12 cellular contexts compared by ENCODE assay signal in the genomic region with DNA sequence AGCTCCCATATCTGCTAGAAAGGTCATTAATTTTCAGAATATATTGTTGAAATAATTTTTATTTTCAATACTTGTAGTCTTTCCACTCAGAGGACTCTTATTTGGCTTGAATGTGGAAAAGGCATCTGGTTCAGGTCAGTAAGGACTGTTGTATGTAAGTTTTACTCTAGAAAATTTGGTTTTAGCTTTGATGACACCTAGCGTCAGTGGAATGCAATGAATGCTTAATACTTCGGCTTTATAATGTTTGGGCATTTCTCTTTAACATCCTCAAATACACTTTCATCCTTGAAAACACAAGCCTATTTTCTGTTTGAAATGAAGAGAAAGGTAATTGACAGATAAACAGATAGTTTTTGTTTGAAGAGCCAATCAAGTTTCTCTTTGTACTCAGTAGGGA.
DNase-seq lines count a peak whose midpoint lies in the region; ATAC-seq, FAIRE-seq and TF ChIP-seq lines count a peak whose summit lies in the region.
"Had no signal": no experiment of that assay in that cellular context is flagged by ENCODE, and none has a peak within 500 bp of the region (broad histone marks: within the 10 kb centered on the region; RNA-seq: fewer than 3 reads in every experiment).

No MANE protein-coding gene starts in this region.

- H3K9me3 ChIP-seq in cardiac muscle cell (ENCODE audit: low read depth) (no peaks in the 10 kb centered on the region), right cardiac atrium (ENCODE audit: control insufficient read depth, low read length) (no peaks in the 10 kb centered on the region), body of pancreas (no peaks in the 10 kb centered on the region), kidney (ENCODE audit: control insufficient read depth in 1 of 2, low read length in 2 of 2) (no peaks in the 10 kb centered on the region), right lobe of liver (no peaks in the 10 kb centered on the region)

- H3K27ac Mint-ChIP-seq in type B pancreatic cell = no peak overlapping the region
- H3K27ac Mint-ChIP-seq: natural killer cell treated with Interleukin-12 subunit alpha and Interleukin-12 subunit beta and Interleukin-15 and Interleukin-18, amount 100 ng/mL, for 72 hours had no signal

- intact Hi-C loops in right cardiac atrium (cut with DNase I) = no loop called here
- intact Hi-C loops in body of pancreas (cut with DNase I) = no loop called here
- intact Hi-C loops in kidney (cut with DNase I) = no loop called here
- intact Hi-C loops in right lobe of liver (cut with DNase I) = no loop called here

- H3K4me3 Mint-ChIP-seq in type B pancreatic cell = no peak overlapping the region
- H3K4me3 Mint-ChIP-seq: natural killer cell treated with Interleukin-12 subunit alpha and Interleukin-12 subunit beta and Interleukin-15 and Interleukin-18, amount 100 ng/mL, for 72 hours had no signal

- FAIRE-seq in kidney (lab: Jason Lieb, UNC) = no peak
- FAIRE-seq: colon had no signal

- H3K9me3 Mint-ChIP-seq in type B pancreatic cell = no peaks in the 10 kb centered on the region
- H3K9me3 Mint-ChIP-seq: natural killer cell treated with Interleukin-12 subunit alpha and Interleukin-12 subunit beta and Interleukin-15 and Interleukin-18, amount 100 ng/mL, for 72 hours had no signal

- H3K4me3 ChIP-seq in cardiac muscle cell = no peak overlapping the region
- H3K4me3 ChIP-seq in right cardiac atrium (ENCODE audit: low read length) = no peak overlapping the region
- no peak overlapping the region for H3K4me3 ChIP-seq in body of pancreas
- H3K4me3 ChIP-seq in kidney (ENCODE audit: low read length in 2 of 2) = no peak overlapping the region
- H3K4me3 ChIP-seq in right lobe of liver = no peak overlapping the region

- ATAC-seq in right cardiac atrium = no peak
- no peak for ATAC-seq in body of pancreas
- ATAC-seq in right lobe of liver = no peak
- ATAC-seq: natural killer cell treated with Interleukin-12 subunit alpha and Interleukin-12 subunit beta and Interleukin-15 and Interleukin-18, amount 100 ng/mL, for 72 hours had no signal

- no peak overlapping the region for H3K9ac ChIP-seq in kidney (ENCODE audit: low read length in 2 of 2)

- peak; percentile 63 for TF ChIP-seq CTCF in cardiac muscle cell (IDR thresholded peaks at IDR 0.05; ENCODE audit: low read depth, low read length)
- peak in 4 of 7 experiments; percentile 5 to 13 (median 10) for TF ChIP-seq CTCF in body of pancreas (IDR thresholded peaks at IDR 0.05)
- peak; percentile 3 for TF ChIP-seq CTCF in kidney (IDR thresholded peaks at IDR 0.05; ENCODE audit: borderline replicate concordance, extremely low read depth, insufficient read depth)
- TF ChIP-seq CTCF in type B pancreatic cell (conservative IDR thresholded peaks at IDR 0.05) = peak; percentile 41
- no peak for TF ChIP-seq CTCF in right lobe of liver (IDR thresholded peaks at IDR 0.05)

- H3K4me1 Mint-ChIP-seq in type B pancreatic cell (ENCODE audit: unreplicated experiment) = peaks cover 12% of the 10 kb centered on the region

- WGBS in right cardiac atrium = 48% methylated on average over 2 of the region's 2 CpGs
- 64 to 73% methylated on average over 2 of the region's 2 CpGs for WGBS in body of pancreas, 2 donors
- WGBS in right lobe of liver (ENCODE audit: insufficient coverage, low coverage, low lambda C conversion rate, missing lambda C conversion rate) = 46% methylated on average over 2 of the region's 2 CpGs

- peaks cover 27% of the 10 kb centered on the region for H3K4me1 ChIP-seq in cardiac muscle cell (ENCODE audit: low read depth)
- H3K4me1 ChIP-seq in right cardiac atrium (ENCODE audit: control insufficient read depth, insufficient read depth, low read length) = no peaks in the 10 kb centered on the region
- H3K4me1 ChIP-seq in body of pancreas = no peaks in the 10 kb centered on the region
- peaks cover 0 to 2% of the 10 kb centered on the region in 2 donors for H3K4me1 ChIP-seq in kidney (ENCODE audit: control insufficient read depth in 1 of 2, insufficient read depth in 1 of 2, low read depth in 1 of 2, low read length in 2 of 2)
- H3K4me1 ChIP-seq in right lobe of liver = no peaks in the 10 kb centered on the region

- TF ChIP-seq POLR2A in body of pancreas (IDR thresholded peaks at IDR 0.05) = no peak
- no peak for TF ChIP-seq POLR2A in right lobe of liver (IDR thresholded peaks at IDR 0.05)

- H3K27me3 Mint-ChIP-seq in type B pancreatic cell = peaks cover 3% of the 10 kb centered on the region
- H3K27me3 Mint-ChIP-seq: natural killer cell treated with Interleukin-12 subunit alpha and Interleukin-12 subunit beta and Interleukin-15 and Interleukin-18, amount 100 ng/mL, for 72 hours had no signal

- no peaks in the 10 kb centered on the region for H3K36me3 Mint-ChIP-seq in type B pancreatic cell
- H3K36me3 Mint-ChIP-seq: natural killer cell treated with Interleukin-12 subunit alpha and Interleukin-12 subunit beta and Interleukin-15 and Interleukin-18, amount 100 ng/mL, for 72 hours had no signal

- H3K27ac ChIP-seq in cardiac muscle cell (no peak overlapping the region), right cardiac atrium (ENCODE audit: low read length) (no peak overlapping the region), body of pancreas (no peak overlapping the region), kidney (ENCODE audit: low read depth in 2 of 2, low read length in 2 of 2) (no peak overlapping the region), right lobe of liver (no peak overlapping the region)

- DNase-seq in cardiac muscle cell (ENCODE audit: low read depth in 1 of 2, low spot score in 1 of 2) = peak in 1 of 2 donors; percentile 62
- DNase-seq in right cardiac atrium = no peak
- no peak for DNase-seq in body of pancreas
- DNase-seq in kidney = no peak
- DNase-seq in type B pancreatic cell (ENCODE audit: extremely low spot score, unreplicated experiment) = no peak
- no peak for DNase-seq in nucleus accumbens (lab: John Stamatoyannopoulos, UW)
- no peak for DNase-seq in right lobe of liver
- DNase-seq in NCI-H1436 treated with DMSO at 0.1 percent for 48 hours (lab: John Stamatoyannopoulos, UW) = no peak
- DNase-seq: NCI-H1417, T-helper 9 cell had no signal

- H3K36me3 ChIP-seq in cardiac muscle cell = no peaks in the 10 kb centered on the region
- no peaks in the 10 kb centered on the region for H3K36me3 ChIP-seq in body of pancreas (replicated peaks in 1 of 2; ENCODE audit: insufficient read depth in 1 of 2, low read depth in 2 of 2)
- H3K36me3 ChIP-seq in kidney (ENCODE audit: control insufficient read depth in 1 of 2, insufficient read depth in 2 of 2, low read length in 2 of 2) = no peaks in the 10 kb centered on the region
- peaks cover 0 to 17% (median 2%) of the 10 kb centered on the region in 4 donors for H3K36me3 ChIP-seq in right lobe of liver

- H3K27me3 ChIP-seq in cardiac muscle cell (no peaks in the 10 kb centered on the region), right cardiac atrium (ENCODE audit: control insufficient read depth, insufficient read depth) (no peaks in the 10 kb centered on the region), body of pancreas (no peaks in the 10 kb centered on the region), right lobe of liver (no peaks in the 10 kb centered on the region)

Comparison
In these comparisons a context has a peak if more than half of its experiments do, and no peak if none do; other contexts are left out.
1. CTCF ChIP-seq: peak in cardiac muscle cell (single experiment), body of pancreas (4 of 7), kidney (single experiment) and type B pancreatic cell (single experiment); none in right lobe of liver (0 of 4).